ENCODE assay signal across 7 cellular contexts in the genomic region with DNA sequence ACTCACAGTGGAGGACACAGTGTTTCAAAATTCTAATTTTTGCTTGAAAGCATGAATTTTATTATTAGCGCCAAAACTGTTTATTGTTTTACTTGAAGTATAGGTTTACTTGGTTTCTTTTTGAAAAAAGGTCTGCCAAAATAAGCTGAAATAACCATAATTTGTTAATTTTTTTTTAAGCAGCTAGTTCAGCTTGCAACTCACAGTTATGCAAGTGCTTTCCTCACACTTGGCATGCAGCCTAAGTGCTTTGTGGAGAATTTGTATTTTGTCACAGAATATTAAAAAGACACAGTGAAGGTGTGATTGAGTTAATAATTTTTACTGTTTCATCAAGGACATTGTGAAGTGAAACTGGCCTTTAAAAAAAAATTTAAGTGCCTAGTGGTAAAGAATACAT.
"Had no signal": no experiment of that assay in that cellular context is flagged by ENCODE, and none has a peak within 500 bp of the region (broad histone marks: within the 10 kb centered on the region; RNA-seq: fewer than 3 reads in every experiment).

No MANE protein-coding gene starts in this region.

- ATAC-seq: GM23338, K562 had no signal

- DNase-seq: H9, HCEC 1CT, IMR-90 had no signal

- H3K27ac ChIP-seq: HL-60 had no signal

- H3K4me3 ChIP-seq: GM23338, K562 had no signal

- H3K4me2 ChIP-seq: GM23338 had no signal

- FAIRE-seq: H1, K562 had no signal

- H2AFZ ChIP-seq: GM23338 had no signal
